Comparison of ENCODE assay signal across 22 cellular contexts in genomic region chr15:67766963-67767362, GRCh38.
A peak's percentile ranks its signal among the peaks of the same experiment; 100 is the strongest.
DNase-seq lines count a peak whose midpoint lies in the region; ATAC-seq, FAIRE-seq and TF ChIP-seq lines count a peak whose summit lies in the region.
"Had no signal": no experiment of that assay in that cellular context is flagged by ENCODE, and none has a peak within 500 bp of the region (broad histone marks: within the 10 kb centered on the region; RNA-seq: fewer than 3 reads in every experiment).

No MANE protein-coding gene starts in this region.

- no peaks in the 10 kb centered on the region for H3K27me3 ChIP-seq in DOHH2 (ENCODE audit: control insufficient read depth, low read length)
- H3K27me3 ChIP-seq: MG63 had no signal

- H3K27ac ChIP-seq in DOHH2 (ENCODE audit: low read depth, low read length): peak overlapping the region; percentile 34
- H3K27ac ChIP-seq: HL-60 had no signal

- in situ Hi-C loops in GM13976 (cut with MboI; ENCODE audit: low sequenced_read_pairs, unreplicated experiment): no loop called here

- no peaks in the 10 kb centered on the region for H3K79me2 ChIP-seq in DOHH2 (ENCODE audit: control insufficient read depth, low read length)

- peaks cover 63% of the 10 kb centered on the region for H3K4me1 ChIP-seq in DOHH2 (ENCODE audit: control insufficient read depth, low read length)

- no peaks in the 10 kb centered on the region for H3K27me3 Mint-ChIP-seq in stimulated activated naive B cell treated with anti-CD40 and anti-IgM and Interleukin-4, amounts not matched to agents 10 μg/mL and 1 μg/mL and 100 μg/mL, for 72 hours

- peak overlapping the region in 1 of 2 donors; percentile 35 for H3K4me3 Mint-ChIP-seq in stimulated activated naive B cell treated with anti-CD40 and anti-IgM and Interleukin-4, amounts not matched to agents 10 μg/mL and 1 μg/mL and 100 μg/mL, for 72 hours
- H3K4me3 Mint-ChIP-seq: CD8-positive, alpha-beta T cell; H9 had no signal

- DNase-seq in NOMO-1 treated with dmso at 0.1 percent for 144 hours (lab: John Stamatoyannopoulos, UW; ENCODE audit: unreplicated experiment) (peak; percentile 11), GM13976 (ENCODE audit: low spot score) (no peak)
- no peak for DNase-seq in stimulated activated naive B cell treated with anti-CD40 and anti-IgM and Interleukin-4, amounts not matched to agents 10 μg/mL and 1 μg/mL and 100 μg/mL, for 72 hours
- DNase-seq: ACHN; AML-193; CD8-positive, alpha-beta T cell; DMS79; H9; IMR-90; MG63; NCI-H1105; NCI-H1694 treated with DMSO at 0.1 percent for 48 hours; NCI-H774; SW 1271 had no signal

- H3K36me3 ChIP-seq in DOHH2 (ENCODE audit: control insufficient read depth, low read length): no peaks in the 10 kb centered on the region
- H3K36me3 ChIP-seq: MG63 had no signal

- no peaks in the 10 kb centered on the region for H3F3A ChIP-seq in DOHH2 (ENCODE audit: control insufficient read depth, insufficient read depth)

- H3K9me3 Mint-ChIP-seq in stimulated activated naive B cell treated with anti-CD40 and anti-IgM and Interleukin-4, amounts not matched to agents 10 μg/mL and 1 μg/mL and 100 μg/mL, for 72 hours: no peaks in the 10 kb centered on the region
- H3K9me3 Mint-ChIP-seq: CD8-positive, alpha-beta T cell; H9 had no signal

- peak overlapping the region; percentile 66 for H3K4me2 ChIP-seq in DOHH2 (ENCODE audit: low read length)

- TF ChIP-seq CTCF in DOHH2 (IDR thresholded peaks at IDR 0.05; ENCODE audit: low read depth, low read length, poor library complexity, severe bottlenecking) (no peak), GM13976 (IDR thresholded peaks at IDR 0.05; ENCODE audit: borderline replicate concordance, control extremely low read depth, extremely low read depth, insufficient read depth, missing control alignments) (no peak)

- no peaks in the 10 kb centered on the region for H3K9me2 ChIP-seq in DOHH2 (replicated peaks; ENCODE audit: control insufficient read depth, low read length)

- H4K20me1 ChIP-seq in DOHH2 (ENCODE audit: control insufficient read depth, insufficient read depth, low read depth, low read length): no peaks in the 10 kb centered on the region

- H3K4me3 ChIP-seq in DOHH2 (ENCODE audit: low read length): peak overlapping the region; percentile 40
- H3K4me3 ChIP-seq: MG63 had no signal

- no peaks in the 10 kb centered on the region for H3K9me3 ChIP-seq in DOHH2 (ENCODE audit: control insufficient read depth, insufficient read depth, low read length)
- H3K9me3 ChIP-seq: MG63 had no signal

- ATAC-seq in stimulated activated naive B cell treated with anti-CD40 and anti-IgM and Interleukin-4, amounts not matched to agents 10 μg/mL and 1 μg/mL and 100 μg/mL, for 72 hours (replicated peaks): peak; percentile 28 to 48
- no peak for ATAC-seq in HG02759 (IDR thresholded peaks at IDR 0.05; ENCODE audit: unreplicated experiment)
- no peak for ATAC-seq in HG02870 (IDR thresholded peaks at IDR 0.05; ENCODE audit: unreplicated experiment)
- ATAC-seq: CD8-positive, alpha-beta T cell; Right ventricle myocardium inferior had no signal

- peak; percentile 84 for FAIRE-seq in TTC549 (lab: Jason Lieb, UNC)
- FAIRE-seq: D721Med, RCC 7860 had no signal

- peaks cover 3 to 16% of the 10 kb centered on the region in 2 donors for H3K36me3 Mint-ChIP-seq in stimulated activated naive B cell treated with anti-CD40 and anti-IgM and Interleukin-4, amounts not matched to agents 10 μg/mL and 1 μg/mL and 100 μg/mL, for 72 hours

- peaks cover 30 to 52% of the 10 kb centered on the region in 2 donors for H3K4me1 Mint-ChIP-seq in stimulated activated naive B cell treated with anti-CD40 and anti-IgM and Interleukin-4, amounts not matched to agents 10 μg/mL and 1 μg/mL and 100 μg/mL, for 72 hours

- H3K27ac Mint-ChIP-seq in stimulated activated naive B cell treated with anti-CD40 and anti-IgM and Interleukin-4, amounts not matched to agents 10 μg/mL and 1 μg/mL and 100 μg/mL, for 72 hours: no peak overlapping the region
- H3K27ac Mint-ChIP-seq: CD8-positive, alpha-beta T cell; H9 had no signal

Comparison
In these comparisons a context has a peak if more than half of its experiments do, and no peak if none do; other contexts are left out.
1. ATAC-seq: peak in stimulated activated naive B cell treated with anti-CD40 and anti-IgM and Interleukin-4, amounts not matched to agents 10 μg/mL and 1 μg/mL and 100 μg/mL, for 72 hours (2 of 2); none in HG02759 (single experiment) and HG02870 (single experiment).